Comparison of ENCODE assay signal across 10 cellular contexts in the genomic region with DNA sequence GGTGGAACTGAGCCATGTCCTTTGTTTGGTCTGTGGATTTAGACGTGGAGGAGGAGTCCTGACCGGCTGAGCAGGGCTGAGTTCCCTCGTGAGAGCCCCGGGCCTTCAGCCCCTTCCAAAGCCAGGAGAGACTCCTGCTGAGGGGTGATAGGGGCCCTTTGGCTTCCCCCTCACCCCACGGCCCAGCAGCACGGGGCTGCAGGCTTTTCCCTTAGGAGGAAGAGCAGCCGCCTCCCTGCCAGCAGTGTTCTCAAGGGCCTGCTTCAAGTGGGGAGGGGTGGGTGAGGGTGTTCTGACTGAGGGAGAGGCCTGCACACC. TPM values are rescaled to one million over a fixed set of nuclear protein-coding genes. Genes with fewer than 3 reads are reported as not detected.
A peak's percentile ranks its signal among the peaks of the same experiment; 100 is the strongest.
DNase-seq lines count a peak whose midpoint lies in the region; ATAC-seq and TF ChIP-seq lines count a peak whose summit lies in the region.
"Had no signal": no experiment of that assay in that cellular context is flagged by ENCODE, and none has a peak within 500 bp of the region (broad histone marks: within the 10 kb centered on the region; RNA-seq: fewer than 3 reads in every experiment).

No MANE protein-coding gene starts in this region.

- H3K27me3 Mint-ChIP-seq in activated T-cell treated with anti-CD3 and anti-CD28 coated beads, Interleukin-2, amount 50 U/mL, for 72 hours (ENCODE audit: low read depth) = peaks cover 7% of the 10 kb centered on the region
- H3K27me3 Mint-ChIP-seq in WTC11 (ENCODE audit: low read depth) = peaks cover 5% of the 10 kb centered on the region

- no peak for ATAC-seq in activated T-cell treated with anti-CD3 and anti-CD28 coated beads, Interleukin-2, amount 50 U/mL, for 72 hours (replicated peaks in 1 of 2)
- ATAC-seq in WTC11 = no peak
- ATAC-seq in GM21447 (IDR thresholded peaks at IDR 0.05; ENCODE audit: unreplicated experiment) = no peak

- CTCF ChIA-PET in WTC11 (lab: Charles Lee) = interaction anchor here (1.5 to 15.9 kb wide), 5 partner anchors 12 to 232 kb away, joined by 4 to 298 read pairs (median 19); partner anchors contain the start of gene ACE

- TF ChIP-seq POLR2A in thyroid gland (IDR thresholded peaks at IDR 0.05) = no peak

- 28% methylated on average over 7 of the region's 7 CpGs; no CpG with 5 or more reads in 1 of the 2 donors for WGBS in thyroid gland, 2 donors

- peak overlapping the region; percentile 39 for H3K27ac Mint-ChIP-seq in activated T-cell treated with anti-CD3 and anti-CD28 coated beads, Interleukin-2, amount 50 U/mL, for 72 hours
- H3K27ac Mint-ChIP-seq in WTC11 = peak overlapping the region; percentile 74

- peaks cover 18% of the 10 kb centered on the region for H3K4me1 Mint-ChIP-seq in activated T-cell treated with anti-CD3 and anti-CD28 coated beads, Interleukin-2, amount 50 U/mL, for 72 hours (ENCODE audit: low read depth)
- H3K4me1 Mint-ChIP-seq in WTC11 = peaks cover 32% of the 10 kb centered on the region

- no peaks in the 10 kb centered on the region for H3K9me3 Mint-ChIP-seq in activated T-cell treated with anti-CD3 and anti-CD28 coated beads, Interleukin-2, amount 50 U/mL, for 72 hours
- H3K9me3 Mint-ChIP-seq in WTC11 = no peaks in the 10 kb centered on the region

- H3K27ac ChIP-seq in iPS-20b (ENCODE audit: low read length) (no peak overlapping the region), thyroid gland (peak overlapping the region; percentile 71 to 95 (median 80))

- no peak for TF ChIP-seq CTCF in WTC11 (IDR thresholded peaks at IDR 0.05)
- no peak for TF ChIP-seq CTCF in thyroid gland (IDR thresholded peaks at IDR 0.05)

- peaks cover 27% of the 10 kb centered on the region; the same call in 1 of the 2 replicates for H3K27me3 ChIP-seq in iPS-20b (ENCODE audit: insufficient read depth, low read length)
- H3K27me3 ChIP-seq in thyroid gland = no peaks in the 10 kb centered on the region

- H3K4me1 ChIP-seq in iPS-20b (ENCODE audit: insufficient read depth, low read length) (peaks cover 13% of the 10 kb centered on the region), thyroid gland (peaks cover 24 to 31% of the 10 kb centered on the region in 2 donors)

- H3K36me3 Mint-ChIP-seq in activated T-cell treated with anti-CD3 and anti-CD28 coated beads, Interleukin-2, amount 50 U/mL, for 72 hours (ENCODE audit: insufficient read depth in 2 of 2) = no peaks in the 10 kb centered on the region
- no peaks in the 10 kb centered on the region for H3K36me3 Mint-ChIP-seq in WTC11

- DNase-seq in activated T-cell treated with anti-CD3 and anti-CD28 coated beads, Interleukin-2, amount 50 U/mL, for 72 hours = no peak
- DNase-seq in activated T-cell treated with anti-CD3 and anti-CD28 coated beads, Interleukin-2, amount 50 U/mL, for 48 hours = no peak
- DNase-seq in WTC11 (ENCODE audit: low spot score) (no peak), thyroid gland (peak; percentile 56 to 67)
- DNase-seq in activated effector memory CD4-positive, alpha-beta T cell treated with anti-CD3 and anti-CD28 coated beads, Interleukin-2, amount 50 U/mL, for 16 hours = no peak
- DNase-seq in stimulated activated CD4-positive, alpha-beta T cell treated with anti-CD3 and anti-CD28 coated beads, Interleukin-4, amount 100 ng/mL, for 1 hour = no peak
- DNase-seq: DMS 273 treated with DMSO at 0.1 percent for 48 hours, NCI-H524 treated with DMSO at 0.1 percent for 48 hours had no signal

- peak overlapping the region; percentile 60; the same call in 1 of the 2 replicates for H3K9ac ChIP-seq in iPS-20b (ENCODE audit: low read depth, low read length)

- POLR2A ChIA-PET in WTC11 (lab: Charles Lee) = interaction anchor here (0.6 kb wide), 1 partner anchor 61 kb away, joined by 3 read pairs; no protein-coding TSS in a partner anchor

- H3K36me3 ChIP-seq in iPS-20b (ENCODE audit: insufficient read depth, low read depth, low read length) = no peaks in the 10 kb centered on the region
- no peaks in the 10 kb centered on the region for H3K36me3 ChIP-seq in thyroid gland

- H3K9me3 ChIP-seq in iPS-20b (ENCODE audit: insufficient read depth, low read depth, low read length) = no peaks in the 10 kb centered on the region
- no peaks in the 10 kb centered on the region for H3K9me3 ChIP-seq in thyroid gland

- H3K4me3 ChIP-seq in iPS-20b (ENCODE audit: low read length) = peak overlapping the region; percentile 69; the same call in 1 of the 2 replicates
- no peak overlapping the region for H3K4me3 ChIP-seq in thyroid gland (replicated peaks in 1 of 3)

- H3K4me3 Mint-ChIP-seq in activated T-cell treated with anti-CD3 and anti-CD28 coated beads, Interleukin-2, amount 50 U/mL, for 72 hours = peak overlapping the region in 1 of 2 donors; percentile 63
- no peak overlapping the region for H3K4me3 Mint-ChIP-seq in WTC11

- intact Hi-C loops in thyroid gland (cut with DNase I) = no loop called here

TF ChIP-seq in WTC11, 78 proteins besides CTCF, POLR2A, EP300 and RAD21:
- TF ChIP-seq, protein P1, sequence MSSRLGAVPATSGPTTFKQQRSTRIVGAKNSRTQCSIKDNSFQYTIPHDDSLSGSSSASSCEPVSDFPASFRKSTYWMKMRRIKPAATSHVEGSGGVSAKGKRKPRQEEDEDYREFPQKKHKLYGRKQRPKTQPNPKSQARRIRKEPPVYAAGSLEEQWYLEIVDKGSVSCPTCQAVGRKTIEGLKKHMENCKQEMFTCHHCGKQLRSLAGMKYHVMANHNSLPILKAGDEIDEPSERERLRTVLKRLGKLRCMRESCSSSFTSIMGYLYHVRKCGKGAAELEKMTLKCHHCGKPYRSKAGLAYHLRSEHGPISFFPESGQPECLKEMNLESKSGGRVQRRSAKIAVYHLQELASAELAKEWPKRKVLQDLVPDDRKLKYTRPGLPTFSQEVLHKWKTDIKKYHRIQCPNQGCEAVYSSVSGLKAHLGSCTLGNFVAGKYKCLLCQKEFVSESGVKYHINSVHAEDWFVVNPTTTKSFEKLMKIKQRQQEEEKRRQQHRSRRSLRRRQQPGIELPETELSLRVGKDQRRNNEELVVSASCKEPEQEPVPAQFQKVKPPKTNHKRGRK (CRISPR knock-in tag; IDR thresholded peaks at IDR 0.05; ENCODE audit: borderline replicate concordance) = no peak
- TF ChIP-seq FOXP1 (CRISPR knock-in tag; IDR thresholded peaks at IDR 0.05; ENCODE audit: borderline replicate concordance) (0 out of 2 replicates have a peak, but pooled peaks have one; percentile 0), SP1 (CRISPR knock-in tag; conservative IDR thresholded peaks at IDR 0.05) (0 out of 2 replicates have a peak, but pooled peaks have one; percentile 26)
- TF ChIP-seq, protein P2, sequence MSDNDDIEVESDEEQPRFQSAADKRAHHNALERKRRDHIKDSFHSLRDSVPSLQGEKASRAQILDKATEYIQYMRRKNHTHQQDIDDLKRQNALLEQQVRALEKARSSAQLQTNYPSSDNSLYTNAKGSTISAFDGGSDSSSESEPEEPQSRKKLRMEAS (CRISPR knock-in tag; IDR thresholded peaks at IDR 0.05) = 0 out of 2 replicates have a peak, but pooled peaks have one; percentile 3

RNA-seq across cellular contexts. Expression of gene CYB561, which starts 1.5 kb away (rescaled TPM):
- 10 to 100 TPM in 1 of 2 donors, 1 to 10 TPM in 1; 4.7 to 10.2 TPM for total RNA-seq in activated T-cell treated with anti-CD3 and anti-CD28 coated beads, Interleukin-2, amount 50 U/mL, for 72 hours
- total RNA-seq in WTC11 (2021) = 27.0 to 35.1 TPM (median 28.7 TPM) in 3 replicates
- total RNA-seq in thyroid gland = 100 to 1,000 TPM in 2 of 4 donors, 10 to 100 TPM in 2; 46.2 to 129 (median 101) TPM

RNA-seq across cellular contexts. Expression of gene ACE, which starts 29.2 kb away (rescaled TPM):
- 1 to 10 TPM in 1 of 2 donors, under 1 TPM in 1; 0.58 to 2.5 TPM for total RNA-seq in activated T-cell treated with anti-CD3 and anti-CD28 coated beads, Interleukin-2, amount 50 U/mL, for 72 hours
- 7.0 to 8.1 TPM (median 7.8 TPM) in 3 replicates for total RNA-seq in WTC11 (2021)
- total RNA-seq in thyroid gland = 10 to 100 TPM in 2 of 4 donors, 1 to 10 TPM in 2; 1.1 to 12.7 (median 10.3) TPM

Comparison
In these comparisons a context has a peak if more than half of its experiments do, and no peak if none do; other contexts are left out.
1. DNase-seq: peak in thyroid gland (2 of 2); none in activated T-cell treated with anti-CD3 and anti-CD28 coated beads, Interleukin-2, amount 50 U/mL, for 72 hours (0 of 2), activated T-cell treated with anti-CD3 and anti-CD28 coated beads, Interleukin-2, amount 50 U/mL, for 48 hours (0 of 2), WTC11 (single experiment), activated effector memory CD4-positive, alpha-beta T cell treated with anti-CD3 and anti-CD28 coated beads, Interleukin-2, amount 50 U/mL, for 16 hours (single experiment) and stimulated activated CD4-positive, alpha-beta T cell treated with anti-CD3 and anti-CD28 coated beads, Interleukin-4, amount 100 ng/mL, for 1 hour (single experiment).